ENCODE assay signal across 8 cellular contexts in genomic region chr2:174024524-174025270, GRCh38. TPM values are rescaled to one million over a fixed set of nuclear protein-coding genes. Genes with fewer than 3 reads are reported as not detected.
A peak's percentile ranks its signal among the peaks of the same experiment; 100 is the strongest.
DNase-seq lines count a peak whose midpoint lies in the region; ATAC-seq and TF ChIP-seq lines count a peak whose summit lies in the region.

No MANE protein-coding gene starts in this region.

- RAD21 ChIA-PET in HCT116 (lab: Charles Lee; ENCODE audit: low non-redundant PET in 1 of 2, low total read pairs in 2 of 2, uncharacterized antibody in 2 of 2, unreplicated experiment in 2 of 2) = no interaction called here

- no peaks in the 10 kb centered on the region for H3K79me2 ChIP-seq in HCT116 (ENCODE audit: insufficient read depth, low read length)

- no peak overlapping the region for H2AFZ ChIP-seq in HCT116 (ENCODE audit: low read depth, low read length, poor library complexity, severe bottlenecking)

- H3K9me2 ChIP-seq in HCT116 (ENCODE audit: insufficient read depth) = no peaks in the 10 kb centered on the region

- peak; percentile 20; the same call in 1 of the 2 replicates for ATAC-seq in HCT116
- no peak for ATAC-seq in GM18520 (IDR thresholded peaks at IDR 0.05; ENCODE audit: unreplicated experiment)
- no peak for ATAC-seq in HG02852 (IDR thresholded peaks at IDR 0.05; ENCODE audit: unreplicated experiment)

- H3K9ac ChIP-seq in HCT116 (ENCODE audit: low read length) = no peak overlapping the region

- peak overlapping the region; percentile 32; the same call in 1 of the 2 replicates for H3K4me2 ChIP-seq in HCT116 (ENCODE audit: low read length)

- 46 to 63% (median 51%) methylated on average over 14 of the region's 14 CpGs for WGBS in spleen, 5 donors

- H4K20me1 ChIP-seq in HCT116 (ENCODE audit: insufficient read depth) = no peaks in the 10 kb centered on the region

- intact Hi-C loops in HCT116 (cut with micrococcal nuclease) (no loop called here), ascending aorta (cut with DNase I) (no loop called here), spleen (cut with DNase I; ENCODE audit: low total_unique reads) (no loop called here)

- no peak for TF ChIP-seq CTCF in HCT116 (IDR thresholded peaks at IDR 0.05 in 2 of 3, conservative IDR thresholded peaks at IDR 0.05 in 1 of 3; ENCODE audit: borderline replicate concordance in 1 of 3, insufficient read depth in 1 of 3, low read depth in 2 of 3, low read length in 2 of 3)
- no peak for TF ChIP-seq CTCF in ascending aorta (IDR thresholded peaks at IDR 0.05)
- no peak for TF ChIP-seq CTCF in spleen (IDR thresholded peaks at IDR 0.05 in 8 of 11, conservative IDR thresholded peaks at IDR 0.05 in 3 of 11)

- TF ChIP-seq RAD21 in HCT116 (IDR thresholded peaks at IDR 0.05; ENCODE audit: low read depth) = no peak

- H3K36me3 ChIP-seq in HCT116 (ENCODE audit: control insufficient read depth in 1 of 2, insufficient read depth in 2 of 2, low read length in 2 of 2) = no peaks in the 10 kb centered on the region
- H3K36me3 ChIP-seq in ascending aorta = no peaks in the 10 kb centered on the region
- H3K36me3 ChIP-seq in spleen = no peaks in the 10 kb centered on the region

- no peaks in the 10 kb centered on the region for H3K9me3 ChIP-seq in HCT116 (ENCODE audit: control insufficient read depth in 1 of 2, insufficient read depth in 1 of 2, low read depth in 1 of 2, low read length in 2 of 2)
- H3K9me3 ChIP-seq in ascending aorta = no peaks in the 10 kb centered on the region
- H3K9me3 ChIP-seq in spleen = no peaks in the 10 kb centered on the region

- TF ChIP-seq POLR2A in HCT116 (IDR thresholded peaks at IDR 0.05; ENCODE audit: borderline replicate concordance, extremely low read depth, insufficient read depth, insufficient read length) (no peak), spleen (IDR thresholded peaks at IDR 0.05) (no peak)

- H3K4me3 ChIP-seq in HCT116 (replicated peaks in 1 of 2; ENCODE audit: low read depth in 1 of 2, low read length in 2 of 2) = no peak overlapping the region
- no peak overlapping the region for H3K4me3 ChIP-seq in ascending aorta
- H3K4me3 ChIP-seq in spleen = peak overlapping the region in 1 of 8 donors; percentile 45

- DNase-seq in HCT116 (ENCODE audit: low read depth, low spot score) = no peak
- DNase-seq in ascending aorta (ENCODE audit: low spot score in 2 of 2) = peak in 1 of 2 donors; percentile 84
- peak; percentile 73 for DNase-seq in islet precursor cell
- no peak for DNase-seq in spleen
- no peak for DNase-seq in NCI-H2196 treated with DMSO at 0.1 percent for 48 hours (lab: John Stamatoyannopoulos, UW; ENCODE audit: unreplicated experiment)
- DNase-seq in COLO829 (ENCODE audit: low spot score) = no peak

- H3K27ac ChIP-seq in HCT116 (ENCODE audit: low read depth, low read length) = no peak overlapping the region
- H3K27ac ChIP-seq in ascending aorta = peak overlapping the region; percentile 52 to 75
- peak overlapping the region in 7 of 8 donors; percentile 77 to 95 (median 88) for H3K27ac ChIP-seq in spleen

- H3K27me3 ChIP-seq in HCT116 (ENCODE audit: insufficient read depth, low read length) (no peaks in the 10 kb centered on the region), ascending aorta (no peaks in the 10 kb centered on the region), spleen (replicated peaks in 1 of 7) (no peaks in the 10 kb centered on the region)

- H3K4me1 ChIP-seq in HCT116 (ENCODE audit: control insufficient read depth in 1 of 2, insufficient read depth in 2 of 2, low read length in 2 of 2) (peaks cover 0 to 25% of the 10 kb centered on the region in 2 experiments; a peak in 2 of 4 replicates), ascending aorta (peaks cover 3 to 14% of the 10 kb centered on the region in 2 donors), spleen (peaks cover 0 to 77% (median 28%) of the 10 kb centered on the region in 6 donors)

- POLR2A ChIA-PET in HCT116 (lab: Charles Lee) = no interaction called here

- CTCF ChIA-PET in HCT116 (lab: Charles Lee) = no interaction called here

- no TSS peak for BruUV-seq in HCT116 (replicated peaks; lab: Mats Ljungman, UMichigan)

TF ChIP-seq in HCT116, 20 proteins besides CTCF, POLR2A, EP300 and RAD21:
- no peak for TF ChIP-seq YY1 (IDR thresholded peaks at IDR 0.05; ENCODE audit: extremely low read depth, insufficient replicate concordance, low read depth, low read length)
- no peak for TF ChIP-seq REST (IDR thresholded peaks at IDR 0.05; ENCODE audit: low read depth)
- TF ChIP-seq CBX3 (IDR thresholded peaks at IDR 0.05; ENCODE audit: low read depth) = no peak
- no peak for TF ChIP-seq ZFX (IDR thresholded peaks at IDR 0.05)
- TF ChIP-seq EZH2 (IDR thresholded peaks at IDR 0.05) = no peak
- no peak for TF ChIP-seq SIN3A (IDR thresholded peaks at IDR 0.05; ENCODE audit: low read depth)
- no peak for TF ChIP-seq EGR1 (IDR thresholded peaks at IDR 0.05; ENCODE audit: low read depth)
- no peak for TF ChIP-seq TCF7L2 (IDR thresholded peaks at IDR 0.05; ENCODE audit: borderline replicate concordance, extremely low read depth, insufficient read depth, insufficient read length)
- TF ChIP-seq ELF1 (IDR thresholded peaks at IDR 0.05; ENCODE audit: borderline replicate concordance, low read depth) = no peak
- no peak for TF ChIP-seq EZH2phosphoT487 (IDR thresholded peaks at IDR 0.05; ENCODE audit: borderline replicate concordance)
- TF ChIP-seq SP1 (IDR thresholded peaks at IDR 0.05; ENCODE audit: low read depth) = no peak
- no peak for TF ChIP-seq ZNF274 (IDR thresholded peaks at IDR 0.05; ENCODE audit: low read depth, low read length)

RNA-seq across cellular contexts. Expression of gene SP3, which starts 59.5 kb away (rescaled TPM):
- total RNA-seq in HCT116 (2021; ENCODE audit: unreplicated experiment) (98.0 TPM), ascending aorta (58.0 TPM), spleen (100 to 1,000 TPM in 4 of 7 donors, 10 to 100 TPM in 3; 97.9 to 140 (median 103) TPM)
- 28.9 and 39.2 TPM in 2 replicates for polyA plus RNA-seq in HCT116 (2012)
- 10 to 100 TPM; 17.4 to 23.2 (median 22.8) TPM for polyA plus RNA-seq in spleen
